In genomic region chr2:59025157-59025757, GRCh38 we compare ENCODE assay signal across 8 cellular contexts.
DNase-seq lines count a peak whose midpoint lies in the region; ATAC-seq and TF ChIP-seq lines count a peak whose summit lies in the region.

No MANE protein-coding gene starts in this region.

- H3K27ac ChIP-seq in esophagus muscularis mucosa (replicated peaks in 1 of 4) = no peak overlapping the region
- no peak overlapping the region for H3K27ac ChIP-seq in neuronal stem cell (replicated peaks; ENCODE audit: low read length)

- H3K4me1 ChIP-seq in esophagus muscularis mucosa = no peaks in the 10 kb centered on the region
- H3K4me1 ChIP-seq in neuronal stem cell (ENCODE audit: control insufficient read depth in 2 of 2, insufficient read depth in 1 of 2, low read depth in 1 of 2, low read length in 2 of 2) = no peaks in the 10 kb centered on the region

- H2AK5ac ChIP-seq in neuronal stem cell (ENCODE audit: low read depth, low read length) = no peak overlapping the region

- H3K79me1 ChIP-seq in neuronal stem cell (ENCODE audit: low read depth, low read length) = no peaks in the 10 kb centered on the region

- H3K18ac ChIP-seq in neuronal stem cell (ENCODE audit: low read length) = no peak overlapping the region

- H3K9ac ChIP-seq in neuronal stem cell (ENCODE audit: low read depth, low read length, poor library complexity) = no peak overlapping the region

- DNase-seq in Ammon's horn (ENCODE audit: low spot score) (peak; percentile 39), RPMI8226 (peak; percentile 39), esophagus muscularis mucosa (ENCODE audit: extremely low spot score) (no peak), neuronal stem cell (ENCODE audit: low spot score) (peak; percentile 32)

- no peak for TF ChIP-seq EP300 in esophagus muscularis mucosa (IDR thresholded peaks at IDR 0.05)

- no peaks in the 10 kb centered on the region for H3K9me3 ChIP-seq in esophagus muscularis mucosa
- no peaks in the 10 kb centered on the region for H3K9me3 ChIP-seq in neuronal stem cell (replicated peaks in 1 of 2; ENCODE audit: control insufficient read depth in 2 of 2, insufficient read depth in 1 of 2, low read depth in 1 of 2, low read length in 2 of 2)

- TF ChIP-seq CTCF in GM12874 (IDR thresholded peaks at IDR 0.05; ENCODE audit: insufficient read depth, low read depth, low read length) = peak; percentile 89
- peak; percentile 36 to 61 (median 51) for TF ChIP-seq CTCF in esophagus muscularis mucosa (IDR thresholded peaks at IDR 0.05)

- no peak overlapping the region for H4K91ac ChIP-seq in neuronal stem cell (ENCODE audit: low read depth, low read length, poor library complexity)

- H4K8ac ChIP-seq in neuronal stem cell (ENCODE audit: low read depth, low read length) = no peak overlapping the region

- H2BK120ac ChIP-seq in neuronal stem cell (ENCODE audit: low read depth, low read length) = no peak overlapping the region

- H3K36me3 ChIP-seq in esophagus muscularis mucosa (no peaks in the 10 kb centered on the region), neuronal stem cell (replicated peaks in 1 of 2; ENCODE audit: control insufficient read depth in 2 of 2, insufficient read depth in 2 of 2, low read length in 2 of 2) (no peaks in the 10 kb centered on the region)

- 66% methylated on average over 5 of the region's 5 CpGs for WGBS in esophagus muscularis mucosa
- no CpG with 5 or more reads among the region's 5 CpGs for WGBS in neuronal stem cell (ENCODE audit: extremely low coverage in 2 of 2, insufficient read length in 2 of 2, insufficient replicate concordance in 1 of 2), 2 donors

- H3K4me2 ChIP-seq in neuronal stem cell (ENCODE audit: insufficient read depth, low read length, poor library complexity, severe bottlenecking) = no peak overlapping the region

- ATAC-seq in HG03159 (IDR thresholded peaks at IDR 0.05; ENCODE audit: unreplicated experiment) = peak; percentile 80
- ATAC-seq in GM18520 (IDR thresholded peaks at IDR 0.05; ENCODE audit: unreplicated experiment) = no peak
- ATAC-seq in HG03025 (IDR thresholded peaks at IDR 0.05; ENCODE audit: low FRiP score, unreplicated experiment) = no peak

- H3K27me3 ChIP-seq in esophagus muscularis mucosa (no peaks in the 10 kb centered on the region), neuronal stem cell (ENCODE audit: control insufficient read depth in 3 of 3, insufficient read depth in 3 of 3, low read depth in 1 of 3, low read length in 3 of 3) (no peaks in the 10 kb centered on the region)

- no peak overlapping the region for H2BK5ac ChIP-seq in neuronal stem cell (ENCODE audit: low read length)

- H3K4me3 ChIP-seq in esophagus muscularis mucosa (no peak overlapping the region), neuronal stem cell (ENCODE audit: low read length in 2 of 2) (no peak overlapping the region)

- no peak overlapping the region for H3K14ac ChIP-seq in neuronal stem cell (ENCODE audit: low read length)

- no peak overlapping the region for H2BK15ac ChIP-seq in neuronal stem cell (ENCODE audit: low read length)

- H3K23ac ChIP-seq in neuronal stem cell (ENCODE audit: low read depth, low read length, poor library complexity) = no peak overlapping the region

- no peak for TF ChIP-seq POLR2A in esophagus muscularis mucosa (IDR thresholded peaks at IDR 0.05; ENCODE audit: low read depth)

- H3K4ac ChIP-seq in neuronal stem cell (ENCODE audit: low read length) = no peak overlapping the region

- no peak overlapping the region for H2AFZ ChIP-seq in neuronal stem cell (ENCODE audit: low read length)

- intact Hi-C loops in esophagus muscularis mucosa (cut with DNase I) = no loop called here

- H2BK12ac ChIP-seq in neuronal stem cell (ENCODE audit: low read length) = no peak overlapping the region
